ENCODE assay signal across 14 cellular contexts in the genomic region with DNA sequence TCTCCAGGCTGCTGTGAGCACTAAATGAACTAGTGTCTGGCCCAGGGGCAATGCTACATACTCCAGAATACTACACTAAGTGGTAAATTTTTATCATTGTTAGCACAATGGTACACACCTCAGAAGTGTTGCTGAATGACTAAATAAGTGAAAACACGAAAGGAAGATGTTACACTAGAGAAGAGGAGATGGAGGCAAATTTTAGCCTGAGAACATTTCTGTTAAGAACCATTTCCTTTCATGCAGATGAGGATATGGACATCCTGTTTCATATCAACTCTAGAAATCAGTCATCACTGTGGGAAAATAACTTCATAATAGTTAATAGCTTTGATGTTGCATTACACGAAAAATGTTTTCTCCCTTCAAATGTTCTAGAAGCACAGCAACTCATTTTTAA.
A peak's percentile ranks its signal among the peaks of the same experiment; 100 is the strongest.
DNase-seq lines count a peak whose midpoint lies in the region; ATAC-seq and TF ChIP-seq lines count a peak whose summit lies in the region.
"Had no signal": no experiment of that assay in that cellular context is flagged by ENCODE, and none has a peak within 500 bp of the region (broad histone marks: within the 10 kb centered on the region; RNA-seq: fewer than 3 reads in every experiment).

No MANE protein-coding gene starts in this region.

- intact Hi-C loops in activated CD4-positive, alpha-beta memory T cell treated with anti-CD3 and anti-CD28 coated beads for 36 hours (cut with micrococcal nuclease): loop anchor here (1.0 to 2.0 kb wide), 2 partner anchors 26 to 89 kb away; no protein-coding TSS in a partner anchor

- CTCF ChIA-PET in activated CD4-positive, alpha-beta memory T cell treated with anti-CD3 and anti-CD28 coated beads for 36 hours (lab: Charles Lee): interaction anchor here (1.3 to 1.6 kb wide), 2 partner anchors 9 to 48 kb away, joined by 4 to 6 read pairs; no protein-coding TSS in a partner anchor

- POLR2A ChIA-PET in activated CD4-positive, alpha-beta memory T cell treated with anti-CD3 and anti-CD28 coated beads for 36 hours (lab: Charles Lee): interaction anchor here (0.9 to 1.2 kb wide), 2 partner anchors 10 to 29 kb away, joined by 3 to 4 read pairs; no protein-coding TSS in a partner anchor

- ATAC-seq in GM18861 (IDR thresholded peaks at IDR 0.05; ENCODE audit: unreplicated experiment) (peak; percentile 38), HG02981 (IDR thresholded peaks at IDR 0.05; ENCODE audit: unreplicated experiment) (peak; percentile 41), HG02623 (IDR thresholded peaks at IDR 0.05; ENCODE audit: unreplicated experiment) (no peak), HG03439 (IDR thresholded peaks at IDR 0.05; ENCODE audit: unreplicated experiment) (no peak)
- ATAC-seq: foreskin keratinocyte had no signal

- H3K4me1 ChIP-seq in Peyer's patch: peaks cover 0 to 4% (median 0%) of the 10 kb centered on the region in 4 donors

- no peak overlapping the region for H3K27ac ChIP-seq in Peyer's patch
- H3K27ac ChIP-seq: foreskin keratinocyte had no signal

- H3K27me3 ChIP-seq in GM06990 (replicated peaks; ENCODE audit: control insufficient read depth, insufficient read depth, low read length): no peaks in the 10 kb centered on the region
- H3K27me3 ChIP-seq in Peyer's patch: no peaks in the 10 kb centered on the region
- H3K27me3 ChIP-seq: foreskin keratinocyte had no signal

- peak; percentile 45 for DNase-seq in GM06990 (ENCODE audit: extremely low read depth, insufficient read length)
- no peak for DNase-seq in activated CD4-positive, alpha-beta memory T cell treated with anti-CD3 and anti-CD28 coated beads for 36 hours
- no peak for DNase-seq in Peyer's patch
- DNase-seq in middle frontal gyrus (ENCODE audit: extremely low spot score, low spot score): no peak
- DNase-seq: C1 segment of cervical spinal cord, foreskin keratinocyte, immature natural killer cell, KBM-7, NCI-H1930, OCI-M1 had no signal

- H3K36me3 ChIP-seq in GM06990 (ENCODE audit: control insufficient read depth, insufficient read depth, low read length) (peaks cover 4% of the 10 kb centered on the region), Peyer's patch (no peaks in the 10 kb centered on the region)

- no peaks in the 10 kb centered on the region for H3K9me3 ChIP-seq in Peyer's patch

- H3K36me3 Mint-ChIP-seq in activated CD4-positive, alpha-beta memory T cell treated with anti-CD3 and anti-CD28 coated beads for 36 hours: no peaks in the 10 kb centered on the region
- H3K36me3 Mint-ChIP-seq: immature natural killer cell had no signal

- no peak for TF ChIP-seq POLR2A in Peyer's patch (IDR thresholded peaks at IDR 0.05)

- peak overlapping the region; percentile 25 for H3K27ac Mint-ChIP-seq in activated CD4-positive, alpha-beta memory T cell treated with anti-CD3 and anti-CD28 coated beads for 36 hours
- H3K27ac Mint-ChIP-seq: immature natural killer cell had no signal

- H3K4me1 Mint-ChIP-seq in activated CD4-positive, alpha-beta memory T cell treated with anti-CD3 and anti-CD28 coated beads for 36 hours (ENCODE audit: low read depth): peaks cover 70% of the 10 kb centered on the region

- no peaks in the 10 kb centered on the region for H3K27me3 Mint-ChIP-seq in activated CD4-positive, alpha-beta memory T cell treated with anti-CD3 and anti-CD28 coated beads for 36 hours

- H3K4me3 Mint-ChIP-seq in activated CD4-positive, alpha-beta memory T cell treated with anti-CD3 and anti-CD28 coated beads for 36 hours: no peak overlapping the region
- H3K4me3 Mint-ChIP-seq: immature natural killer cell had no signal

- H3K4me3 ChIP-seq in GM06990 (replicated peaks; ENCODE audit: low read depth, low read length) (no peak overlapping the region), Peyer's patch (no peak overlapping the region)

- no peak for TF ChIP-seq CTCF in GM06990 (IDR thresholded peaks at IDR 0.05; ENCODE audit: insufficient read depth, low read length, poor library complexity, severe bottlenecking)
- TF ChIP-seq CTCF in Peyer's patch (IDR thresholded peaks at IDR 0.05): no peak

- no peaks in the 10 kb centered on the region for H3K9me3 Mint-ChIP-seq in activated CD4-positive, alpha-beta memory T cell treated with anti-CD3 and anti-CD28 coated beads for 36 hours
- H3K9me3 Mint-ChIP-seq: immature natural killer cell had no signal

Comparison
In these comparisons a context has a peak if more than half of its experiments do, and no peak if none do; other contexts are left out.
1. ATAC-seq: peak in GM18861 (single experiment) and HG02981 (single experiment); none in HG02623 (single experiment) and HG03439 (single experiment).